Comparison of ENCODE assay signal across 12 cellular contexts in the genomic region with DNA sequence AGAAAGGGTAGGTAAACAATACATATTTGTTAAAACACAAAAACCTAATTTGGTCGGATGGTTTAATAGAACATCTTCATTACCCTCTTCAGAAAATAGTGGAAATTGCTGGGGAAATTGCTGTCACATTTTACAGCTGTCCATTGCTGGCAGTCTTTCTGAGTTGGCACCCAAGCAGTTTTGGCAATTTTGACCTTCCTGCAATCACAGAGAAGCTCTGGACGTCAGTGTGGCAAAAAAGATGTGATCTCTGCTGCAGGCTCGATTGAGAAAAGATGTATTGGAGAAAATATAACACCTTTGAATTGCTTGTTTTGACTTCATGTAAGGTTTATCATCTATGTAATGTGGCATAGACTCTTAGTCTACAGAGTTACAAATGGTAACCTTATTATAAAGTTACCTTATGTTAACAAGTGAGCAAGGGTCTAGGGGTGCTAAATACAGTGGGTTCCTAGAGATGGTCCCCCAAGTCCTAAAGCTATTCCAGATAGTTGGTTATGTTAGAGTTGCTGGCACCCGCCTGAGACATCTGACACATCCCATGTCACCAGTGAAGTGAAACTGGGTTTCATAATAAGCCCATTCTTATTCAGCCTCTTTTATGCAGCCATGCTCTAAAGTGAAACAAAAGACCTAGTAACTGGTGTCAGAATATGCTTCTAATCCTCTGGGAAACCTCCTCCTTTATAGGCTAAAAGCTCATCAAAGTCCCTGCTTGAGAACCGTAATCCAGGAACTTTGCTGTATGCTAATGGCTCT. TPM values are rescaled to one million over a fixed set of nuclear protein-coding genes. Genes with fewer than 3 reads are reported as not detected.
DNase-seq lines count a peak whose midpoint lies in the region; ATAC-seq and TF ChIP-seq lines count a peak whose summit lies in the region.
"Had no signal": no experiment of that assay in that cellular context is flagged by ENCODE, and none has a peak within 500 bp of the region (broad histone marks: within the 10 kb centered on the region; RNA-seq: fewer than 3 reads in every experiment).

No MANE protein-coding gene starts in this region.

- peaks cover 68% of the 10 kb centered on the region for H3K36me3 ChIP-seq in BLaER1
- H3K36me3 ChIP-seq in uterus, result no peaks in the 10 kb centered on the region
- H3K36me3 ChIP-seq: breast epithelium, esophagus squamous epithelium had no signal

- H3K27ac ChIP-seq in BLaER1, result no peak overlapping the region
- H3K27ac ChIP-seq in epithelial cell of prostate, result peak overlapping the region; percentile 21
- H3K27ac ChIP-seq in uterus, result no peak overlapping the region
- H3K27ac ChIP-seq: breast epithelium, esophagus squamous epithelium, GM23248 had no signal

- H3K27me3 ChIP-seq in BLaER1 (no peaks in the 10 kb centered on the region), uterus (no peaks in the 10 kb centered on the region)
- H3K27me3 ChIP-seq: breast epithelium, esophagus squamous epithelium had no signal

- H3K4me1 ChIP-seq in BLaER1 (peaks cover 88% of the 10 kb centered on the region), uterus (no peaks in the 10 kb centered on the region)
- H3K4me1 ChIP-seq: breast epithelium had no signal

- peak overlapping the region; percentile 28; the same call in 1 of the 2 replicates for H3K4me2 ChIP-seq in BLaER1

- 0 out of 2 replicates have a peak, but pooled peaks cover 7% of the 10 kb centered on the region for H3K9me3 ChIP-seq in BLaER1
- H3K9me3 ChIP-seq in uterus, result no peaks in the 10 kb centered on the region
- H3K9me3 ChIP-seq: breast epithelium, esophagus squamous epithelium had no signal

- H4K20me1 ChIP-seq in BLaER1, result peaks cover 100% of the 10 kb centered on the region

- H3K4me3 ChIP-seq in BLaER1 (no peak overlapping the region), uterus (no peak overlapping the region)
- H3K4me3 ChIP-seq: breast epithelium, esophagus squamous epithelium, GM23248 had no signal

- no peak for TF ChIP-seq POLR2A in uterus (IDR thresholded peaks at IDR 0.05)

- TF ChIP-seq CTCF in uterus (IDR thresholded peaks at IDR 0.05), result no peak

- DNase-seq in epithelial cell of prostate (ENCODE audit: low read depth, low spot score), result no peak
- no peak for DNase-seq in uterus
- no peak for DNase-seq in HK-2 (ENCODE audit: unreplicated experiment)
- DNase-seq in LoVo (ENCODE audit: low spot score), result no peak
- no peak for DNase-seq in stimulated activated CD4-positive, alpha-beta T cell treated with anti-CD3 and anti-CD28 coated beads, Interleukin-4, amount 100 ng/mL, for 4 hours
- DNase-seq: esophagus squamous epithelium, GM23248, NCI-H446 had no signal

- intact Hi-C loops in uterus (cut with DNase I; ENCODE audit: low total_unique reads), result no loop called here

- no peak overlapping the region for H3K9ac ChIP-seq in BLaER1
- H3K9ac ChIP-seq: GM23248 had no signal

- peak; percentile 47 for ATAC-seq in GM19043 (IDR thresholded peaks at IDR 0.05; ENCODE audit: low read depth, unreplicated experiment)
- ATAC-seq in HG03103 (IDR thresholded peaks at IDR 0.05; ENCODE audit: low read depth, unreplicated experiment), result peak; percentile 57

RNA-seq across cellular contexts. Expression of a gene that starts 14.0 kb away (rescaled TPM):
- total RNA-seq in uterus, result 100 to 1,000 TPM in 2 of 4 donors, 10 to 100 TPM in 2; 67.9 to 158 (median 95.7) TPM
